ENCODE assay signal across 1 cellular context in the genomic region with DNA sequence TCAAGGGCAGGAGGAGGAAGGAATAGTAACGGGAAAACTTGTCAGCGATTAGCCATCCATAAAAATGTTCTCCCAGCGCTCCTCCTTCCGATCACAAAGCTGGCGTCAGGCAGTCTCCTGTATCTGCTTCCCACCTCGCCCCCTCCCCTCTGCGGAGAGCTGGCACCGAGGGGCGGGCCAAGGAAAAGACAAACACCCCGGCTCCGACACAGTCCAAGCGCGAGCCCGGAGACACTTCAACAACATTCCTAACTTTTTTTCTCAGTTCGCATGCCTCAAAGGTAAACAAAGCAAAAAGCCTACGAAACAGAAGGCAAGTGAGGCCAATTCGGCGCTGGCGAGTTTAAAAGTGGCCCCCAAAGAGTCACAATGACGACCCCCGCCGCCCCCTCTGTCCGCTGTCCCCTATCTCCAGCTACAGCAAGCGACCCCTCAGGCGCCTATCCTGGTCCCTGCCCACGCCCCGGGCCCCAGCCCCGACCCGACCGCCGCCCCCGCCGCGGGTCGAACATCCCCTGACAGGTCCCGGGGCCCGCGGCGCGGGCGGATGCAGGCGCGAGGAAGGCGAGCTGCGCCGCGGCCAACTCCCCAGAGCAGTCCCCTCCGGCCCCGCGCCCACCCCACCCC.
TF ChIP-seq lines count a peak whose summit lies in the region.

No MANE protein-coding gene starts in this region.

TF ChIP-seq in A549, 52 proteins besides CTCF, POLR2A, EP300 and RAD21 (continued from another document):
- no peak for TF ChIP-seq HDAC2 (IDR thresholded peaks at IDR 0.05)
